In the genomic region with DNA sequence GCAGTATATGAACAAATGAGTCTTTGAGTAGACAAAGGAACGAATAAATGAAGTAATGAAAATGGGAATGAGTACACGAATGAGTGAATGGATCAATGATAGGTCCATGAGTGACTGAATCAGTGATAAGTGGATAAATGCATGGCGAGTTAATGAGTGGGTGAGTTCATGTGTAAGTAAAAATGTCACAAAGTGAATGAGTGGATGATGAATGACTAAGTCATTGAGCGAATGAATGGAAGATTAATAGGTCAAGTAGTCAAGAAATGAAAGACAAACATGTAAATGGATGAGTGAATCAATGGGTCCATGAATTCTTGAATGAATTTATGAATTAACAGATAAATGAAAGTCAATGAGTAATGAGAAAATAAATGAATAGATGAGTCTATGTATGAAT, we compare ENCODE assay signal across 14 cellular contexts.
DNase-seq lines count a peak whose midpoint lies in the region; ATAC-seq, FAIRE-seq and TF ChIP-seq lines count a peak whose summit lies in the region.
"Had no signal": no experiment of that assay in that cellular context is flagged by ENCODE, and none has a peak within 500 bp of the region (broad histone marks: within the 10 kb centered on the region; RNA-seq: fewer than 3 reads in every experiment).

No MANE protein-coding gene starts in this region.

- intact Hi-C loops in Calu3 (cut with micrococcal nuclease; ENCODE audit: unreplicated experiment) = no loop called here

- POLR2A ChIA-PET in A549 (lab: Yijun Ruan, JAX) = no interaction called here

- peak; percentile 18 for FAIRE-seq in A549 (lab: Jason Lieb, UNC)
- FAIRE-seq: H54 had no signal

- CTCF ChIA-PET in A549 (lab: Yijun Ruan, JAX) = interaction anchor here (1.1 kb wide), 2 partner anchors 16 to 234 kb away, joined by 3 read pairs; no protein-coding TSS in a partner anchor
- CTCF ChIA-PET in Calu3 (lab: Charles Lee) = interaction anchor here (0.5 kb wide), 2 partner anchors 67 to 149 kb away, joined by 3 read pairs; no protein-coding TSS in a partner anchor

- TF ChIP-seq CTCF in A549 (IDR thresholded peaks at IDR 0.05) = no peak
- TF ChIP-seq CTCF in Calu3 (IDR thresholded peaks at IDR 0.05; ENCODE audit: unreplicated experiment) = no peak

- H3K4me2 ChIP-seq in A549 = no peak overlapping the region

- no peaks in the 10 kb centered on the region for H3K9me3 Mint-ChIP-seq in Calu3 (ENCODE audit: low read depth, unreplicated experiment)
- H3K9me3 Mint-ChIP-seq in activated T-helper 17 cell treated with anti-CD3 and anti-CD28 coated beads, Interleukin-2, amount 50 U/mL, for 72 hours = no peaks in the 10 kb centered on the region

- H3K4me3 ChIP-seq in A549 = no peak overlapping the region

- ATAC-seq in A549 = no peak
- peak; percentile 50 for ATAC-seq in activated T-helper 17 cell treated with anti-CD3 and anti-CD28 coated beads, Interleukin-2, amount 50 U/mL, for 72 hours (replicated peaks)

- no peak for TF ChIP-seq POLR2A in A549 (IDR thresholded peaks at IDR 0.05; ENCODE audit: low read length)

- H3K27ac ChIP-seq in A549 = no peak overlapping the region
- H3K27ac ChIP-seq: C4-2B had no signal

- H3K4me1 ChIP-seq in A549 = no peaks in the 10 kb centered on the region

- no TSS peak for BruUV-seq in Calu3 (replicated peaks; lab: Mats Ljungman, UMichigan)

- peaks cover 6% of the 10 kb centered on the region for H3K36me3 Mint-ChIP-seq in Calu3 (ENCODE audit: insufficient read depth, unreplicated experiment)
- no peaks in the 10 kb centered on the region for H3K36me3 Mint-ChIP-seq in activated T-helper 17 cell treated with anti-CD3 and anti-CD28 coated beads, Interleukin-2, amount 50 U/mL, for 72 hours (ENCODE audit: low read depth)
- H3K36me3 Mint-ChIP-seq: CD4-positive, alpha-beta memory T cell had no signal

- H3K4me3 Mint-ChIP-seq in Calu3 (ENCODE audit: low read depth, unreplicated experiment) = no peak overlapping the region
- H3K4me3 Mint-ChIP-seq in activated T-helper 17 cell treated with anti-CD3 and anti-CD28 coated beads, Interleukin-2, amount 50 U/mL, for 72 hours = no peak overlapping the region
- H3K4me3 Mint-ChIP-seq: CD4-positive, alpha-beta memory T cell had no signal

- DNase-seq in A549 (ENCODE audit: low read depth in 1 of 2, low spot score in 1 of 2) (no peak), Calu3 (no peak), renal cortical epithelial cell (ENCODE audit: low read depth) (peak; percentile 62), NCI-H69 (lab: John Stamatoyannopoulos, UW) (no peak), dedifferentiated amniotic fluid mesenchymal stem cell (ENCODE audit: extremely low spot score) (no peak)
- no peak for DNase-seq in activated T-cell treated with anti-CD3 and anti-CD28 coated beads, Interleukin-2, amount 50 U/mL, for 48 hours
- DNase-seq: BE2C; CD4-positive, alpha-beta memory T cell; DND-41; GDM1; KBM-7 had no signal

- H3K9me3 ChIP-seq in A549 = no peaks in the 10 kb centered on the region
- H3K9me3 ChIP-seq: BE2C had no signal

- no peaks in the 10 kb centered on the region for H3K27me3 Mint-ChIP-seq in Calu3 (ENCODE audit: unreplicated experiment)
- H3K27me3 Mint-ChIP-seq in activated T-helper 17 cell treated with anti-CD3 and anti-CD28 coated beads, Interleukin-2, amount 50 U/mL, for 72 hours = peaks cover 36% of the 10 kb centered on the region

- 41% methylated on average over 4 of the region's 4 CpGs for WGBS in A549 (ENCODE audit: missing lambda C conversion rate)

- TF ChIP-seq EP300 in A549 (IDR thresholded peaks at IDR 0.05) = no peak

- H3K27ac Mint-ChIP-seq in Calu3 (ENCODE audit: unreplicated experiment) = peak overlapping the region; percentile 55
- H3K27ac Mint-ChIP-seq in activated T-helper 17 cell treated with anti-CD3 and anti-CD28 coated beads, Interleukin-2, amount 50 U/mL, for 72 hours = peak overlapping the region; percentile 44
- H3K27ac Mint-ChIP-seq: CD4-positive, alpha-beta memory T cell had no signal

- peaks cover 19% of the 10 kb centered on the region for H3K4me1 Mint-ChIP-seq in Calu3 (ENCODE audit: low read depth, unreplicated experiment)
- H3K4me1 Mint-ChIP-seq in activated T-helper 17 cell treated with anti-CD3 and anti-CD28 coated beads, Interleukin-2, amount 50 U/mL, for 72 hours = no peaks in the 10 kb centered on the region
- H3K4me1 Mint-ChIP-seq: CD4-positive, alpha-beta memory T cell had no signal

- no peak for TF ChIP-seq RAD21 in A549 (conservative IDR thresholded peaks at IDR 0.05 in 1 of 2, IDR thresholded peaks at IDR 0.05 in 1 of 2)

TF ChIP-seq in A549, 52 proteins besides CTCF, POLR2A, EP300 and RAD21:
- TF ChIP-seq HDAC2 (IDR thresholded peaks at IDR 0.05) (no peak), JUNB (IDR thresholded peaks at IDR 0.05) (no peak), TP53 (CRISPR knock-in tag; IDR thresholded peaks at IDR 0.05) (no peak), KDM5A (IDR thresholded peaks at IDR 0.05) (no peak), NFE2L2 (conservative IDR thresholded peaks at IDR 0.05; ENCODE audit: low read length) (no peak), SREBF2 (IDR thresholded peaks at IDR 0.05) (no peak), HOXA7 (CRISPR knock-in tag; IDR thresholded peaks at IDR 0.05) (no peak), FOSB (CRISPR knock-in tag; IDR thresholded peaks at IDR 0.05) (no peak), HOXB13 (CRISPR knock-in tag; IDR thresholded peaks at IDR 0.05; ENCODE audit: low read depth) (no peak), NR3C1 (IDR thresholded peaks at IDR 0.05) (no peak), CHD4 (IDR thresholded peaks at IDR 0.05; ENCODE audit: borderline replicate concordance) (no peak), TFCP2L1 (CRISPR knock-in tag; IDR thresholded peaks at IDR 0.05) (no peak), KDM1A (IDR thresholded peaks at IDR 0.05; ENCODE audit: low read depth) (no peak), FOXS1 (CRISPR knock-in tag; IDR thresholded peaks at IDR 0.05) (no peak), CBX8 (IDR thresholded peaks at IDR 0.05) (no peak), ESRRA (IDR thresholded peaks at IDR 0.05; ENCODE audit: borderline replicate concordance, low read length) (no peak)
- TF ChIP-seq, protein P1, sequence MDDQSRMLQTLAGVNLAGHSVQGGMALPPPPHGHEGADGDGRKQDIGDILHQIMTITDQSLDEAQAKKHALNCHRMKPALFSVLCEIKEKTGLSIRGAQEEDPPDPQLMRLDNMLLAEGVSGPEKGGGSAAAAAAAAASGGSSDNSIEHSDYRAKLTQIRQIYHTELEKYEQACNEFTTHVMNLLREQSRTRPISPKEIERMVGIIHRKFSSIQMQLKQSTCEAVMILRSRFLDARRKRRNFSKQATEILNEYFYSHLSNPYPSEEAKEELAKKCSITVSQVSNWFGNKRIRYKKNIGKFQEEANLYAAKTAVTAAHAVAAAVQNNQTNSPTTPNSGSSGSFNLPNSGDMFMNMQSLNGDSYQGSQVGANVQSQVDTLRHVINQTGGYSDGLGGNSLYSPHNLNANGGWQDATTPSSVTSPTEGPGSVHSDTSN (IDR thresholded peaks at IDR 0.05) = no peak
